ENCODE assay signal across 17 cellular contexts in the genomic region with DNA sequence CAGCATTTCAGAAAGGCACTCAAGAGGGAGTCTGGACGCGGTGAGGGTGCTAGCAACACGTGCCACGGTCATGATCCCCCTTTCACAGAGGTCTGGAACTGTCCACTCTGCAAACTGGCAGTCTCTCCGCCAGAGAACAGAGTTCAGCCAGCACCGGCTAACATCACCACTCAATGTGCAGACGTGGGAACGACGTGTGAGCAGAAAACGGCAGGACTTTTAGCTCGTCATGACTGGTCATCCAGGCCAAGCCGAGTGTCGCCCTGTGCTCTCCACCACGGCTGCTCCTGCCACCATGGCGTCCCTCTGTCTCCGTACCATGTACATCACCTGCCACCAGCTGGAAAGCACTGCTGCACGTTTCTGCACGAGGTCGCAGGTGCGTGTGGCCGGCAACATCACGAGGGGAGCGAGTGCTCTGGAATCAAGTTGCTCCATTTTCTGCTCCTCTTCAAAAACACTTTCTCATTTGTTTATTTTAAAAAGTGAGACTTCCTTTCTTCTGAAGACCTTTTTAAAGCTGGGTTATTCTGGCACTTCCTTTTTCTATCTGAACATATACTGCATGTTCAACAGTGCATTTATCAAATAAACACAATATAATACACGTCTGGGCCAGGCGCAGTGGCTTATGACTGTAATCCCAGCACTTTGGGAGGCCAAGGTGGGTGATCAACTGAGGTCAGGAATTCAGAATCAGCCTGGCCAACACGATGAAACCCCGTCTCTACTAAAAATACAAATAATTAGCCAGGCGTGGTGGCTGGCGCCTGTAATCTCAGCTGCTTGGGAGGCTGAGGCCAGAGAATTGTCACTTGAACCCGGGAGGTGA. TPM values are rescaled to one million over a fixed set of nuclear protein-coding genes. Genes with fewer than 3 reads are reported as not detected.
A peak's percentile ranks its signal among the peaks of the same experiment; 100 is the strongest.
DNase-seq lines count a peak whose midpoint lies in the region; ATAC-seq and TF ChIP-seq lines count a peak whose summit lies in the region.
"Had no signal": no experiment of that assay in that cellular context is flagged by ENCODE, and none has a peak within 500 bp of the region (broad histone marks: within the 10 kb centered on the region; RNA-seq: fewer than 3 reads in every experiment).

No MANE protein-coding gene starts in this region.

- ATAC-seq in HG03439 (IDR thresholded peaks at IDR 0.05; ENCODE audit: unreplicated experiment): peak; percentile 25
- ATAC-seq: activated T-cell treated with anti-CD3 and anti-CD28 coated beads, Interleukin-2, amount 50 U/mL, for 4 hours had no signal

- H3K36me3 ChIP-seq in neutrophil: peaks cover 95% of the 10 kb centered on the region

- H3K4me3 Mint-ChIP-seq in activated naive CD8-positive, alpha-beta T cell treated with anti-CD3 and anti-CD28 coated beads for 36 hours: no peak overlapping the region
- H3K4me3 Mint-ChIP-seq: activated CD4-positive, alpha-beta T cell treated with anti-CD3 and anti-CD28 coated beads for 36 hours; activated T-cell treated with anti-CD3 and anti-CD28 coated beads, Interleukin-2, amount 50 U/mL, for 4 hours had no signal

- no peaks in the 10 kb centered on the region for H3K9me3 ChIP-seq in neutrophil
- H3K9me3 ChIP-seq: thyroid gland had no signal

- H3K27me3 ChIP-seq in neutrophil: no peaks in the 10 kb centered on the region
- H3K27me3 ChIP-seq: thyroid gland had no signal

- DNase-seq in activated naive CD8-positive, alpha-beta T cell treated with anti-CD3 and anti-CD28 coated beads for 36 hours: no peak
- DNase-seq in T1000 (lab: John Stamatoyannopoulos, UW): no peak
- DNase-seq in AG08395 (ENCODE audit: low spot score): no peak
- no peak for DNase-seq in SIG-M5 (lab: John Stamatoyannopoulos, UW)
- DNase-seq: activated CD4-positive, alpha-beta T cell treated with anti-CD3 and anti-CD28 coated beads for 36 hours; activated T-cell treated with anti-CD3 and anti-CD28 coated beads, Interleukin-2, amount 50 U/mL, for 4 hours; central memory CD4-positive, alpha-beta T cell; naive thymus-derived CD4-positive, alpha-beta T cell; NCI-H1694; retina; stimulated activated CD4-positive, alpha-beta T cell treated with anti-CD3 and anti-CD28 coated beads, Interleukin-1b, Interleukin-23, amount 100 ng/mL, for 48 hours; thyroid gland had no signal

- no peak for TF ChIP-seq CTCF in neutrophil (IDR thresholded peaks at IDR 0.05)

- peaks cover 16% of the 10 kb centered on the region for H3K4me1 Mint-ChIP-seq in activated naive CD8-positive, alpha-beta T cell treated with anti-CD3 and anti-CD28 coated beads for 36 hours

- peak overlapping the region; percentile 86 for H3K27ac ChIP-seq in neutrophil
- H3K27ac ChIP-seq: thyroid gland had no signal

- H3K27me3 Mint-ChIP-seq in activated naive CD8-positive, alpha-beta T cell treated with anti-CD3 and anti-CD28 coated beads for 36 hours: no peaks in the 10 kb centered on the region
- H3K27me3 Mint-ChIP-seq: activated CD4-positive, alpha-beta T cell treated with anti-CD3 and anti-CD28 coated beads for 36 hours; naive thymus-derived CD4-positive, alpha-beta T cell had no signal

- peak overlapping the region; percentile 56 for H3K27ac Mint-ChIP-seq in activated naive CD8-positive, alpha-beta T cell treated with anti-CD3 and anti-CD28 coated beads for 36 hours
- H3K27ac Mint-ChIP-seq: activated CD4-positive, alpha-beta T cell treated with anti-CD3 and anti-CD28 coated beads for 36 hours had no signal

- no peaks in the 10 kb centered on the region for H3K9me3 Mint-ChIP-seq in activated naive CD8-positive, alpha-beta T cell treated with anti-CD3 and anti-CD28 coated beads for 36 hours
- H3K9me3 Mint-ChIP-seq: activated T-cell treated with anti-CD3 and anti-CD28 coated beads, Interleukin-2, amount 50 U/mL, for 4 hours; naive thymus-derived CD4-positive, alpha-beta T cell had no signal

- H3K4me1 ChIP-seq in neutrophil (ENCODE audit: control insufficient read depth in 1 of 2, insufficient read depth in 1 of 2, low read depth in 1 of 2, low read length in 1 of 2): peaks cover 16 to 20% of the 10 kb centered on the region in 2 experiments

- H3K4me3 ChIP-seq in GM08714 (ENCODE audit: low read length) (peak overlapping the region; percentile 19; the same call in 1 of the 2 replicates), neutrophil (ENCODE audit: low read depth in 1 of 2, low read length in 1 of 2) (no peak overlapping the region)
- H3K4me3 ChIP-seq: thyroid gland had no signal

- H3K36me3 Mint-ChIP-seq in activated naive CD8-positive, alpha-beta T cell treated with anti-CD3 and anti-CD28 coated beads for 36 hours: peaks cover 65% of the 10 kb centered on the region

RNA-seq across cellular contexts. Expression of a gene that starts 28.0 kb away (rescaled TPM):
- total RNA-seq in activated naive CD8-positive, alpha-beta T cell treated with anti-CD3 and anti-CD28 coated beads for 36 hours: 10 to 100 TPM; 18.6 to 22.0 TPM

RNA-seq across cellular contexts. Expression of a gene that starts 57.5 kb away (rescaled TPM):
- total RNA-seq in activated naive CD8-positive, alpha-beta T cell treated with anti-CD3 and anti-CD28 coated beads for 36 hours: under 1 TPM; 0.27 to 0.30 TPM
- total RNA-seq: LHCN-M2, NCI-H460 had no signal
